In genomic region chr22:39773976-39774539, GRCh38 we compare ENCODE assay signal across 8 cellular contexts.
DNase-seq lines count a peak whose midpoint lies in the region; ATAC-seq and TF ChIP-seq lines count a peak whose summit lies in the region.

No MANE protein-coding gene starts in this region.

- peak overlapping the region; percentile 35 for H3K27ac Mint-ChIP-seq in activated CD8-positive, alpha-beta T cell treated with anti-CD3 and anti-CD28 coated beads for 36 hours
- H3K27ac Mint-ChIP-seq in natural killer cell treated with Interleukin-12 subunit alpha and Interleukin-12 subunit beta and Interleukin-15 and Interleukin-18, amount 100 ng/mL, for 72 hours, result peak overlapping the region; percentile 76 to 87
- H3K27ac Mint-ChIP-seq in Calu3 (ENCODE audit: unreplicated experiment), result no peak overlapping the region

- TF ChIP-seq CTCF in GM13976 (IDR thresholded peaks at IDR 0.05; ENCODE audit: borderline replicate concordance, control extremely low read depth, extremely low read depth, insufficient read depth, missing control alignments), result no peak
- no peak for TF ChIP-seq CTCF in activated CD8-positive, alpha-beta T cell treated with anti-CD3 and anti-CD28 coated beads for 36 hours (IDR thresholded peaks at IDR 0.05)
- no peak for TF ChIP-seq CTCF in Calu3 (IDR thresholded peaks at IDR 0.05; ENCODE audit: unreplicated experiment)

- DNase-seq in GM13976 (ENCODE audit: low spot score) (peak; percentile 61), NCI-H1694 (lab: John Stamatoyannopoulos, UW) (no peak), Calu3 (no peak), inferior parietal cortex (ENCODE audit: extremely low spot score) (no peak)
- peak; percentile 57 for DNase-seq in activated CD8-positive, alpha-beta T cell treated with anti-CD3 and anti-CD28 coated beads for 36 hours
- peak; percentile 65 for DNase-seq in natural killer cell treated with Interleukin-12 subunit alpha and Interleukin-12 subunit beta and Interleukin-15 and Interleukin-18, amount 100 ng/mL, for 72 hours (ENCODE audit: low spot score)

- POLR2A ChIA-PET in activated CD8-positive, alpha-beta T cell treated with anti-CD3 and anti-CD28 coated beads for 36 hours (lab: Charles Lee), result interaction anchor here (0.6 to 0.8 kb wide), 3 partner anchors 144 to 270 kb away, joined by 3 read pairs; no protein-coding TSS in a partner anchor

- H3K36me3 Mint-ChIP-seq in activated CD8-positive, alpha-beta T cell treated with anti-CD3 and anti-CD28 coated beads for 36 hours (ENCODE audit: low read depth), result no peaks in the 10 kb centered on the region
- H3K36me3 Mint-ChIP-seq in natural killer cell treated with Interleukin-12 subunit alpha and Interleukin-12 subunit beta and Interleukin-15 and Interleukin-18, amount 100 ng/mL, for 72 hours, result peaks cover 6% of the 10 kb centered on the region
- H3K36me3 Mint-ChIP-seq in Calu3 (ENCODE audit: insufficient read depth, unreplicated experiment), result no peaks in the 10 kb centered on the region

- peaks cover 5% of the 10 kb centered on the region for H3K9me3 Mint-ChIP-seq in activated CD8-positive, alpha-beta T cell treated with anti-CD3 and anti-CD28 coated beads for 36 hours
- H3K9me3 Mint-ChIP-seq in natural killer cell treated with Interleukin-12 subunit alpha and Interleukin-12 subunit beta and Interleukin-15 and Interleukin-18, amount 100 ng/mL, for 72 hours, result no peaks in the 10 kb centered on the region
- H3K9me3 Mint-ChIP-seq in Calu3 (ENCODE audit: low read depth, unreplicated experiment), result no peaks in the 10 kb centered on the region

- BruUV-seq in Calu3 (replicated peaks; lab: Mats Ljungman, UMichigan), result no TSS peak

- CTCF ChIA-PET in activated CD8-positive, alpha-beta T cell treated with anti-CD3 and anti-CD28 coated beads for 36 hours (lab: Charles Lee), result interaction anchor here (1.2 to 1.4 kb wide), 4 partner anchors 25 to 245 kb away, joined by 3 to 4 read pairs (median 3); no protein-coding TSS in a partner anchor
- CTCF ChIA-PET in Calu3 (lab: Charles Lee), result no interaction called here

- H3K27me3 Mint-ChIP-seq in activated CD8-positive, alpha-beta T cell treated with anti-CD3 and anti-CD28 coated beads for 36 hours, result no peaks in the 10 kb centered on the region
- peaks cover 0 to 8% of the 10 kb centered on the region in 2 donors for H3K27me3 Mint-ChIP-seq in natural killer cell treated with Interleukin-12 subunit alpha and Interleukin-12 subunit beta and Interleukin-15 and Interleukin-18, amount 100 ng/mL, for 72 hours
- H3K27me3 Mint-ChIP-seq in Calu3 (ENCODE audit: unreplicated experiment), result peaks cover 69% of the 10 kb centered on the region

- H3K4me1 Mint-ChIP-seq in activated CD8-positive, alpha-beta T cell treated with anti-CD3 and anti-CD28 coated beads for 36 hours (ENCODE audit: low read depth), result peaks cover 17% of the 10 kb centered on the region
- H3K4me1 Mint-ChIP-seq in natural killer cell treated with Interleukin-12 subunit alpha and Interleukin-12 subunit beta and Interleukin-15 and Interleukin-18, amount 100 ng/mL, for 72 hours (ENCODE audit: low read depth in 2 of 2), result peaks cover 14 to 28% of the 10 kb centered on the region in 2 donors
- no peaks in the 10 kb centered on the region for H3K4me1 Mint-ChIP-seq in Calu3 (ENCODE audit: low read depth, unreplicated experiment)

- intact Hi-C loops in activated CD8-positive, alpha-beta T cell treated with anti-CD3 and anti-CD28 coated beads for 36 hours (cut with micrococcal nuclease), result no loop called here
- intact Hi-C loops in Calu3 (cut with micrococcal nuclease; ENCODE audit: unreplicated experiment), result no loop called here

- ATAC-seq in HG03139 (IDR thresholded peaks at IDR 0.05; ENCODE audit: unreplicated experiment) (peak; percentile 63), HG02759 (IDR thresholded peaks at IDR 0.05; ENCODE audit: unreplicated experiment) (no peak)
- ATAC-seq in activated CD8-positive, alpha-beta T cell treated with anti-CD3 and anti-CD28 coated beads for 36 hours, result peak; percentile 97
- ATAC-seq in natural killer cell treated with Interleukin-12 subunit alpha and Interleukin-12 subunit beta and Interleukin-15 and Interleukin-18, amount 100 ng/mL, for 72 hours, result peak; percentile 94 to 96

- in situ Hi-C loops in GM13976 (cut with MboI; ENCODE audit: low sequenced_read_pairs, unreplicated experiment), result no loop called here

- peak overlapping the region; percentile 6 for H3K4me3 Mint-ChIP-seq in activated CD8-positive, alpha-beta T cell treated with anti-CD3 and anti-CD28 coated beads for 36 hours
- H3K4me3 Mint-ChIP-seq in natural killer cell treated with Interleukin-12 subunit alpha and Interleukin-12 subunit beta and Interleukin-15 and Interleukin-18, amount 100 ng/mL, for 72 hours, result peak overlapping the region; percentile 65
- H3K4me3 Mint-ChIP-seq in Calu3 (ENCODE audit: low read depth, unreplicated experiment), result no peak overlapping the region

Comparison
In these comparisons a context has a peak if more than half of its experiments do, and no peak if none do; other contexts are left out.
1. DNase-seq: peak in GM13976 (single experiment), activated CD8-positive, alpha-beta T cell treated with anti-CD3 and anti-CD28 coated beads for 36 hours (single experiment) and natural killer cell treated with Interleukin-12 subunit alpha and Interleukin-12 subunit beta and Interleukin-15 and Interleukin-18, amount 100 ng/mL, for 72 hours (single experiment); none in NCI-H1694 (single experiment), Calu3 (single experiment) and inferior parietal cortex (single experiment).